Comparison of ENCODE assay signal across 16 cellular contexts in genomic region chr3:144660097-144660496, GRCh38.
"Had no signal": no experiment of that assay in that cellular context is flagged by ENCODE, and none has a peak within 500 bp of the region (broad histone marks: within the 10 kb centered on the region; RNA-seq: fewer than 3 reads in every experiment).

No MANE protein-coding gene starts in this region.

- H3K9me3 ChIP-seq: tibial nerve, uterus had no signal

- H3K4me3 ChIP-seq: dorsolateral prefrontal cortex, lung, tibial nerve, uterus had no signal

- H3K9ac ChIP-seq: parathyroid adenoma had no signal

- ATAC-seq: activated CD4-positive, CD25-positive, alpha-beta regulatory T cell treated with anti-CD3 and anti-CD28 coated beads, Interleukin-2, amount 50 U/mL, for 24 hours; activated CD8-positive, alpha-beta T cell treated with anti-CD3 and anti-CD28 coated beads, Interleukin-2, amount 10 ng/mL, durations not matched to agents 7 days and 5 days; activated naive CD8-positive, alpha-beta T cell treated with anti-CD3 and anti-CD28 coated beads, Interleukin-2, amount 50 U/mL, for 24 hours; activated T-cell treated with anti-CD3 and anti-CD28 coated beads, Interleukin-2, amount 50 U/mL, for 4 hours; left colon had no signal

- H3K79me2 ChIP-seq: parathyroid adenoma had no signal

- H3K36me3 ChIP-seq: tibial nerve, uterus had no signal

- H3K4me1 ChIP-seq: parathyroid adenoma, tibial nerve, uterus had no signal

- H3K27me3 ChIP-seq: dorsolateral prefrontal cortex, tibial nerve, uterus had no signal

- H2AFZ ChIP-seq: parathyroid adenoma had no signal

- DNase-seq: activated CD4-positive, alpha-beta T cell treated with anti-CD3 and anti-CD28 coated beads, Interleukin-2, amount 10 ng/mL, durations not matched to agents 7 days and 5 days; activated CD8-positive, alpha-beta memory T cell treated with anti-CD3 and anti-CD28 coated beads, Interleukin-2, amount 50 U/mL, for 4 hours; activated CD8-positive, alpha-beta T cell treated with anti-CD3 and anti-CD28 coated beads, Interleukin-2, amount 10 ng/mL, durations not matched to agents 7 days and 5 days; activated naive CD4-positive, alpha-beta T cell treated with anti-CD3 and anti-CD28 coated beads for 36 hours; activated naive CD8-positive, alpha-beta T cell treated with anti-CD3 and anti-CD28 coated beads, Interleukin-2, amount 50 U/mL, for 24 hours; activated T-cell treated with anti-CD3 and anti-CD28 coated beads, Interleukin-2, amount 50 U/mL, for 4 hours; anterior cingulate cortex; caudate nucleus; dorsolateral prefrontal cortex; left colon; T-helper 9 cell; uterus had no signal

- H3K27ac ChIP-seq: parathyroid adenoma, tibial nerve, uterus had no signal
